In the genomic region with DNA sequence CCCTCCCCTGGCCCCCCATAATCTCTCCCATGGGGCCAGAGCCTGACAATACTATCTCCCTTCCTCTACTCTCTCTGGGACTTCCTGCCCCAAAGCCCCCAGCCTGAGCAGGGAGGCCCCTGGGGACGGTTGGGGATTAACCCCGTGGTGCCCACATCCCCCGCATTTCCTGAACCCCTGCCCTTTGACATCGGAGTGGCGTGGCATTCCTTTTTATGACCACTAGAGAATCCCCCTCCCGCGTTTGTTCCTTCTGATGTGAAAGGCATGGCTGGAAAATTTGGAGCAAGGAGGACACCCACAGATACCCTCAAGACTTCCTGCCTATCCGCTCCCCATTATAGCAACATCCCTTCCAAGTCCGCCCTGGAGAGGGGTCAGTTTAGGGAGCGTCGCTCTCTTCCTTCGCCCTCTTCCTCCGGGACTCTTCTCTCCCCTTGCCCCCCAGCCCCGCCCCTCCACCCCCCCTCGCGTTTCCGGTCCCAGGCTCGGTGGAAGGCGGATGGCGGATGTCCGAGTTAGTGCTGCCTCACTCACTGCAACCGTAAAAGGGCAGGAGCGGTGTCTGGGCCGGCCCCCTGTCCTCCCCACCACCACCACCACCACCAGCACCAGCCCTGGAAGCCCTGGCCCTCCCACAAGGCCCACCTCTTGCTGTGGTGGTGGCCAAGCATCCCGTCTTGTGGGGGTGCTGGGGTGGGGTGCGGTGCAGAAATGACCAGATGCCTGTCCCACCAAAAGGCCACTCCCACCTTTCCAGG, we compare ENCODE assay signal across 8 cellular contexts.
A peak's percentile ranks its signal among the peaks of the same experiment; 100 is the strongest.
DNase-seq lines count a peak whose midpoint lies in the region; ATAC-seq and TF ChIP-seq lines count a peak whose summit lies in the region.

No MANE protein-coding gene starts in this region.

- peak overlapping the region; percentile 82 to 96 for H3K27ac Mint-ChIP-seq in effector memory CD8-positive, alpha-beta T cell
- peak overlapping the region; percentile 87 for H3K27ac Mint-ChIP-seq in memory B cell

- no peak for ATAC-seq in effector memory CD8-positive, alpha-beta T cell (replicated peaks)
- ATAC-seq in memory B cell (ENCODE audit: low read depth) (no peak), GM18502 (IDR thresholded peaks at IDR 0.05; ENCODE audit: poor library complexity, unreplicated experiment) (no peak), HG03439 (IDR thresholded peaks at IDR 0.05; ENCODE audit: unreplicated experiment) (no peak)

- peak overlapping the region; percentile 91 to 98 for H3K4me3 Mint-ChIP-seq in effector memory CD8-positive, alpha-beta T cell
- peak overlapping the region; percentile 99 for H3K4me3 Mint-ChIP-seq in memory B cell

- H3K9ac ChIP-seq in SU-DHL-6 (ENCODE audit: low read length): peak overlapping the region; percentile 88

- no peaks in the 10 kb centered on the region for H3K27me3 ChIP-seq in SU-DHL-6 (ENCODE audit: low read length)
- no peaks in the 10 kb centered on the region for H3K27me3 ChIP-seq in tibial artery

- H3K36me3 ChIP-seq in SU-DHL-6 (ENCODE audit: low read length): no peaks in the 10 kb centered on the region
- no peaks in the 10 kb centered on the region for H3K36me3 ChIP-seq in tibial artery

- no peak for TF ChIP-seq CTCF in SU-DHL-6 (IDR thresholded peaks at IDR 0.05; ENCODE audit: insufficient read depth, low read length, poor library complexity, severe bottlenecking)
- TF ChIP-seq CTCF in tibial artery (IDR thresholded peaks at IDR 0.05): peak in 1 of 2 experiments; percentile 32

- H3K36me3 Mint-ChIP-seq in effector memory CD8-positive, alpha-beta T cell (ENCODE audit: insufficient read depth): peaks cover 30% of the 10 kb centered on the region
- H3K36me3 Mint-ChIP-seq in memory B cell: peaks cover 2% of the 10 kb centered on the region

- peaks cover 45 to 61% of the 10 kb centered on the region in 2 donors for H3K4me1 Mint-ChIP-seq in effector memory CD8-positive, alpha-beta T cell (ENCODE audit: low read depth in 2 of 2)
- H3K4me1 Mint-ChIP-seq in memory B cell: peaks cover 41% of the 10 kb centered on the region

- H3F3A ChIP-seq in SU-DHL-6 (ENCODE audit: insufficient read depth): peaks cover 12% of the 10 kb centered on the region

- H3K9me3 ChIP-seq in SU-DHL-6 (ENCODE audit: insufficient read depth, low read length): no peaks in the 10 kb centered on the region
- H3K9me3 ChIP-seq in tibial artery: no peaks in the 10 kb centered on the region

- H4K20me1 ChIP-seq in SU-DHL-6 (ENCODE audit: low read depth, low read length): no peaks in the 10 kb centered on the region

- peaks cover 43% of the 10 kb centered on the region for H3K79me2 ChIP-seq in SU-DHL-6 (ENCODE audit: insufficient read depth, low read length)

- no peaks in the 10 kb centered on the region for H3K9me3 Mint-ChIP-seq in effector memory CD8-positive, alpha-beta T cell
- H3K9me3 Mint-ChIP-seq in memory B cell: no peaks in the 10 kb centered on the region

- intact Hi-C loops in tibial artery (cut with DNase I; ENCODE audit: low total_unique reads): no loop called here

- H3K27ac ChIP-seq in SU-DHL-6 (ENCODE audit: low read depth, low read length) (peak overlapping the region; percentile 90), tibial artery (peak overlapping the region; percentile 89 to 93)

- H3K4me3 ChIP-seq in SU-DHL-6 (ENCODE audit: insufficient read depth, low read length, poor library complexity, severe bottlenecking): peak overlapping the region; percentile 95
- H3K4me3 ChIP-seq in tibial artery: peak overlapping the region; percentile 86 to 91

- H3K9me2 ChIP-seq in SU-DHL-6 (replicated peaks; ENCODE audit: insufficient read depth, low read length): no peaks in the 10 kb centered on the region

- H3K4me1 ChIP-seq in tibial artery: peaks cover 0 to 51% (median 30%) of the 10 kb centered on the region in 4 donors

- peak overlapping the region; percentile 98 for H3K4me2 ChIP-seq in SU-DHL-6 (ENCODE audit: low read depth, low read length, poor library complexity, severe bottlenecking)

- peak overlapping the region; percentile 49 for H2AFZ ChIP-seq in SU-DHL-6 (ENCODE audit: low read depth, low read length, severe bottlenecking)

- DNase-seq in ELR (ENCODE audit: low read depth): peak; percentile 75
- DNase-seq in HK-2 (ENCODE audit: unreplicated experiment): peak; percentile 89
- DNase-seq in effector memory CD8-positive, alpha-beta T cell: no peak
- DNase-seq in memory B cell (ENCODE audit: low spot score in 2 of 2): no peak
- DNase-seq in tibial artery: peak; percentile 84 to 96

- no peaks in the 10 kb centered on the region for H3K27me3 Mint-ChIP-seq in effector memory CD8-positive, alpha-beta T cell
- no peaks in the 10 kb centered on the region for H3K27me3 Mint-ChIP-seq in memory B cell

Comparison
In these comparisons a context has a peak if more than half of its experiments do, and no peak if none do; other contexts are left out.
1. DNase-seq: peak in ELR (single experiment), HK-2 (single experiment) and tibial artery (2 of 2); none in effector memory CD8-positive, alpha-beta T cell (0 of 3) and memory B cell (0 of 2).